ENCODE assay signal across 8 cellular contexts in the genomic region with DNA sequence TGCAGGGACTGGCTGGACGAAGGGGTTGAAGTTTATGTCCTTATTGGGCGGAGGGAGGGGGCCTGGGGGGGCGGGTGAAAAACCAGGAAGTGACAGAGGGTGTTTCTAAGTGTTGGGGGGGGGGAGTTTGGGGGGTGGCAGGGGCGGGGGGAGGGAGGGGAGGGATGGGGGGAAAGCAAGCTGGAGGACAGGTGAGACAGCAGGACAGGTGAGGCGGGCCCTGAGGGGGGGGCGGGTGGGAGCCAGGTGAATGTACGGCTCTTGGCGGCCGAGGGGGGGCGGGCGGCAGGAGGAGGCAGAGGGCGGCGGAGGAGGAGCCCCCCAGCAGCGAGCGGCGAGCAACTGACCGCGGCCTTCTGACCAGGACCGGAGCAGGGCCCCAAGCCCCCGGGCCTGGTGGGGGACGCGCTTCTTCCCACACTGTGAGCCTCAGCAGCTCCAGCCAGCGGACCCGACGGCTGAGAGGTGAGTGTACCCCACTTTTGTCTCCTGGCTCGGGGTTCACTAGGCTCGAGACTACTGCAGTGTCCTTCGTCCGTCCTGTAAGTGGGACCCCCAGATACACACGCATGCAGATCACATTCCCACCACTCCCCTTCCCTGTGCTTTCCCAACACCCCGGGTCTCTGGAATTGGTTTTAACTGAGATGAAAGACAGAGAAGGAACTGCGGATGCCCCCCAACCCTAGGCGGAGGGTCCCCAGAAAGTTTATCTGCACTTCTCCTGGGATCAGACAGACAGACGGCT. TPM values are rescaled to one million over a fixed set of nuclear protein-coding genes. Genes with fewer than 3 reads are reported as not detected.
DNase-seq lines count a peak whose midpoint lies in the region; ATAC-seq, FAIRE-seq and TF ChIP-seq lines count a peak whose summit lies in the region.

A gene (plus strand): TSS at position 324 of the 748 bp plus-strand sequence. CDS start 11,859 bp downstream, outside the sequence.

- no peaks in the 10 kb centered on the region for H3K9me3 Mint-ChIP-seq in activated naive CD8-positive, alpha-beta T cell (ENCODE audit: low read depth)
- no peaks in the 10 kb centered on the region for H3K9me3 Mint-ChIP-seq in progenitor cell of endocrine pancreas (ENCODE audit: low read depth)

- H3K4me3 Mint-ChIP-seq in activated naive CD8-positive, alpha-beta T cell = peak within 1 kb of the TSS; percentile 90
- peak within 1 kb of the TSS; percentile 98 for H3K4me3 Mint-ChIP-seq in progenitor cell of endocrine pancreas (ENCODE audit: low read depth)

- H3K36me3 ChIP-seq in KMS-11 (ENCODE audit: insufficient read depth) = no peaks in the 10 kb centered on the region

- peak; percentile 68 for DNase-seq in NCI-H82 (lab: John Stamatoyannopoulos, UW)
- DNase-seq in NCI-H82 treated with DMSO at 0.1 percent for 48 hours (lab: John Stamatoyannopoulos, UW; ENCODE audit: unreplicated experiment) = no peak
- peak; percentile 63 for DNase-seq in left cardiac atrium
- DNase-seq in progenitor cell of endocrine pancreas (ENCODE audit: low spot score, unreplicated experiment) = no peak
- no peak for DNase-seq in RCC 7860 (ENCODE audit: low spot score)
- DNase-seq in effector CD8-positive, alpha-beta T cell (lab: John Stamatoyannopoulos, UW) = no peak

- intact Hi-C loops in left cardiac atrium (cut with DNase I) = no loop called here

- ATAC-seq in left cardiac atrium = peak; percentile 2 to 4

- H3K36me3 Mint-ChIP-seq in activated naive CD8-positive, alpha-beta T cell = no peaks in the 10 kb centered on the region
- H3K36me3 Mint-ChIP-seq in progenitor cell of endocrine pancreas (ENCODE audit: insufficient read depth) = no peaks in the 10 kb centered on the region

- H3K79me2 ChIP-seq in KMS-11 (ENCODE audit: insufficient read depth, low read depth) = peaks cover 50% of the 10 kb centered on the region

- peak within 1 kb of the TSS; percentile 89 for H3K4me2 ChIP-seq in KMS-11

- H2AFZ ChIP-seq in KMS-11 (ENCODE audit: low read depth) = peak within 1 kb of the TSS; percentile 68

- H3K4me1 ChIP-seq in KMS-11 (ENCODE audit: low read depth, poor library complexity, severe bottlenecking) = peaks cover 54% of the 10 kb centered on the region

- H3K27ac Mint-ChIP-seq in activated naive CD8-positive, alpha-beta T cell = peak within 1 kb of the TSS; percentile 88
- H3K27ac Mint-ChIP-seq in progenitor cell of endocrine pancreas = peak within 1 kb of the TSS; percentile 96

- H4K20me1 ChIP-seq in KMS-11 (ENCODE audit: insufficient read depth) = no peaks in the 10 kb centered on the region

- no peak for FAIRE-seq in RCC 7860 (lab: Jason Lieb, UNC)

- H3K4me3 ChIP-seq in KMS-11 (IDR thresholded peaks at IDR 0.05; ENCODE audit: insufficient read depth, low read depth, low read length) = peak within 1 kb of the TSS; percentile 100

- H3K9ac ChIP-seq in KMS-11 = peak within 1 kb of the TSS; percentile 85

- peaks cover 54% of the 10 kb centered on the region for H3K4me1 Mint-ChIP-seq in activated naive CD8-positive, alpha-beta T cell (ENCODE audit: low read depth)
- H3K4me1 Mint-ChIP-seq in progenitor cell of endocrine pancreas (ENCODE audit: low read depth) = peaks cover 17% of the 10 kb centered on the region

- TF ChIP-seq CTCF in KMS-11 (conservative IDR thresholded peaks at IDR 0.05; ENCODE audit: low read depth, low read length) = no peak
- no peak for TF ChIP-seq CTCF in progenitor cell of endocrine pancreas (IDR thresholded peaks at IDR 0.05; ENCODE audit: unreplicated experiment)

- no peaks in the 10 kb centered on the region for H3K27me3 Mint-ChIP-seq in activated naive CD8-positive, alpha-beta T cell
- H3K27me3 Mint-ChIP-seq in progenitor cell of endocrine pancreas = no peaks in the 10 kb centered on the region

- peak within 1 kb of the TSS; percentile 91 for H3K27ac ChIP-seq in KMS-11

- no peaks in the 10 kb centered on the region for H3K27me3 ChIP-seq in KMS-11 (ENCODE audit: insufficient read depth, low read depth)

RNA-seq across cellular contexts. Expression of the gene that starts here (rescaled TPM):
- 10 to 100 TPM; 49.6 to 52.6 TPM for total RNA-seq in left cardiac atrium
- 28.9 and 29.9 TPM in 2 replicates for total RNA-seq in progenitor cell of endocrine pancreas

Comparison
In these comparisons a context has a peak if more than half of its experiments do, and no peak if none do; other contexts are left out.
1. DNase-seq: peak in NCI-H82 (single experiment) and left cardiac atrium (single experiment); none in NCI-H82 treated with DMSO at 0.1 percent for 48 hours (single experiment), progenitor cell of endocrine pancreas (single experiment), RCC 7860 (single experiment) and effector CD8-positive, alpha-beta T cell (single experiment).